In the genomic region with DNA sequence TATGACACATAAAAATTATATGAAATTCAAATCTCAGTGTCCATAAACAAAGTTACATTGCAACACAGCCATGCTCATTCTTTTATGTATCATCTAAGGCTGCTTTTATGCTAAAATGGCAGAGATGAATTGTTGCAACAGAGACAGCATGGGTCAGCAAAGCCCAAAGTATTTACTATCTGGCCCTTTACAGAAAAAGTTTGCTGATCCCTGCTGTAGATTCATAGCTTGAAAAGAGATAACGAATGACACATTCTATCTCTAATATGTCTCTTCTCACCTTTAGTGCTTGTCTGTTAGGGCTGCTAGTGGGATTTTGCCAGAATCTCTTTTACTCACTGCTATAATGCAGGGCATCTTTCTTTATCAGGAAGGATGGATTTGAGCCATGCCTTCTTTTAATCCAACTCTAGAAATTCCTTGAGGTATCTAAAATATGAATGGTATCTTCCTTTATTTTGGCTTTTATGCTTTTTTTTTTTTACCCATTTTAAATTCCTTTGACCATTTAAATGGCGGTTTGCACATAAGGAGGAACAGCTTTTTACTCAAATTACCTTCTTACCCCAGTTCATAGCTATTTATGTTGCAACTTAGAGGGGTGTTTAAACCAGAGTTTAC, we compare ENCODE assay signal across 17 cellular contexts.
"Had no signal": no experiment of that assay in that cellular context is flagged by ENCODE, and none has a peak within 500 bp of the region (broad histone marks: within the 10 kb centered on the region; RNA-seq: fewer than 3 reads in every experiment).

No MANE protein-coding gene starts in this region.

- H3K4me1 ChIP-seq: heart left ventricle had no signal

- H3K4me3 ChIP-seq: esophagus muscularis mucosa, gastroesophageal sphincter, heart left ventricle had no signal

- DNase-seq: activated CD4-positive, alpha-beta memory T cell treated with anti-CD3 and anti-CD28 coated beads for 36 hours; activated CD8-positive, alpha-beta memory T cell treated with anti-CD3 and anti-CD28 coated beads, Interleukin-2, amount 10 ng/mL, durations not matched to agents 7 days and 5 days; activated naive CD4-positive, alpha-beta T cell treated with anti-CD3 and anti-CD28 coated beads for 36 hours; aorta; dermis blood vessel endothelial cell; effector memory CD4-positive, alpha-beta T cell; heart left ventricle; immature natural killer cell; left ventricle myocardium superior; occipital lobe; retina; stimulated activated naive B cell treated with anti-CD40 and anti-IgM and Interleukin-4, amounts not matched to agents 10 μg/mL and 1 μg/mL and 100 μg/mL, for 72 hours; T-helper 17 cell; WERI-Rb-1 had no signal

- H3K36me3 ChIP-seq: esophagus muscularis mucosa, gastroesophageal sphincter, heart left ventricle, WERI-Rb-1 had no signal

- H3K27ac ChIP-seq: esophagus muscularis mucosa, gastroesophageal sphincter, heart left ventricle, WERI-Rb-1 had no signal

- H3K27me3 ChIP-seq: esophagus muscularis mucosa, gastroesophageal sphincter, heart left ventricle had no signal

- ATAC-seq: activated CD8-positive, alpha-beta memory T cell treated with anti-CD3 and anti-CD28 coated beads, Interleukin-2, amount 10 ng/mL, durations not matched to agents 7 days and 5 days; activated T-helper 17 cell treated with anti-CD3 and anti-CD28 coated beads, Interleukin-2, amount 50 U/mL, for 72 hours; gastroesophageal sphincter; heart left ventricle; left ventricle myocardium superior; stimulated activated naive B cell treated with anti-CD40 and anti-IgM and Interleukin-4, amounts not matched to agents 10 μg/mL and 1 μg/mL and 100 μg/mL, for 72 hours; T-helper 17 cell had no signal
